In the genomic region with DNA sequence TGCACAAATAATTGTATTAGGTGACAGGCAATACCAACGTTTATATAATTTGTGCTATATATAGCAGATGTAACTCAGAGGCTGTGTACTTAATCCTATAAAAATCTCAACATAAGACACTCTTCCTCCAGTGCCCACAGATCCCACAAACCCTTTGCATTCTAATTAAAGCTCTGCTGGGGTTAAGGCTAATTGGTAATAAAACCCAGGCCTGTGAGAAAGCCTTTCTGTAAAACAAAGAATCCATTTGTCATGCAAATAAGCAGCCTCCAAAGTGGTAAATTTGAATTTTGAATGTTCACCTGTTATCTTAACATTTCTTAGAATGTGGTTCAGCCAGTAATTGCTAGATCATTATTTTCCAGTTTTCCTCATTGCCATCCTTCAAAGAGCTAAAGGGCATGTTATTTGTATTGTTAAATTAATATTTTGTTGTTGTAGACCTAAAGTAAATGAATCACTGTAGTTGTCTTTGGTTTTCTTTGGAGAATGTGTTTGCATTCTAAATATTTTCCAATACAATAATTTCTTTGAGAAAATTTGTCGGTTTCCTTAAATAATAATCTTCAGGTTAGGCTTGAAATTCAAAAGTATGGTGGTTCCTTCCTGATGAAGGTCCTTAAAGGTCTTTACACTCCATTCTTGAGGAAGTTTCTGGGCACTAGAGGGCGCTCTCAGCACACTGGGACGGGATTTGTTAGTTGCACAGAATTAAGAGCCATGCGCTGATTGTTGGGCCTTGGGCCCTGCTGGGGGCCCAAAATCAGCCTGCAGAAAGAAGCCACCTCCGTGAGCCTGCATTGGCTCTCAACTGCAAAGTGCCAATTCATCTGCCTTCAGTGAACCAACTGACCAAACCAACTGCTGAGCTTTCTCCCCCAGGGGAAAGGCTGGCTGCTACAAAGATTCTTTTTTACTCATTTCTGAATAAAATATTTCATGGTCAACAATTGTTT, we compare ENCODE assay signal across 8 cellular contexts. TPM values are rescaled to one million over a fixed set of nuclear protein-coding genes. Genes with fewer than 3 reads are reported as not detected.
DNase-seq lines count a peak whose midpoint lies in the region; ATAC-seq and TF ChIP-seq lines count a peak whose summit lies in the region.

No MANE protein-coding gene starts in this region.

- H2BK120ac ChIP-seq in IMR-90 (ENCODE audit: low read depth, low read length) = no peak overlapping the region

- H2BK5ac ChIP-seq in IMR-90 (ENCODE audit: low read depth, low read length, poor library complexity, severe bottlenecking) = peak overlapping the region; percentile 69

- H3K27me3 ChIP-seq in IMR-90 (ENCODE audit: control insufficient read depth, insufficient read depth, low read length) (no peaks in the 10 kb centered on the region), NT2/D1 (ENCODE audit: insufficient read depth, insufficient read length) (no peaks in the 10 kb centered on the region)

- H4K8ac ChIP-seq in IMR-90 (ENCODE audit: low read depth in 2 of 2, low read length in 2 of 2) = peak overlapping the region in 1 of 2 experiments; percentile 64; a peak in 1 of 4 replicates

- ATAC-seq in GM19023 (IDR thresholded peaks at IDR 0.05; ENCODE audit: unreplicated experiment) = peak; percentile 54
- peak; percentile 44 for ATAC-seq in IMR-90 (ENCODE audit: low read depth)
- ATAC-seq in activated CD8-positive, alpha-beta memory T cell treated with anti-CD3 and anti-CD28 coated beads, Interleukin-2, amount 10 ng/mL, durations not matched to agents 7 days and 5 days = peak; percentile 71

- CTCF ChIA-PET in IMR-90 (lab: Yijun Ruan, JAX) = interaction anchor here (0.6 to 3.6 kb wide), 3 partner anchors 47 to 393 kb away, joined by 3 to 17 read pairs (median 14); a partner anchor contains a TSS
- CTCF ChIA-PET in activated CD8-positive, alpha-beta memory T cell treated with anti-CD3 and anti-CD28 coated beads, Interleukin-2, amount 10 ng/mL, durations not matched to agents 7 days and 5 days (lab: Charles Lee) = interaction anchor here (0.6 to 4.0 kb wide), 28 partner anchors 10 to 687 kb away, joined by 3 to 35 read pairs (median 4); a partner anchor contains a TSS

- H3K36me3 ChIP-seq in IMR-90 (ENCODE audit: control insufficient read depth, insufficient read depth, low read length) = no peaks in the 10 kb centered on the region
- no peaks in the 10 kb centered on the region for H3K36me3 ChIP-seq in NT2/D1 (ENCODE audit: insufficient read depth, insufficient read length, low read length)

- peak overlapping the region; percentile 41; the same call in 1 of the 2 replicates for H2AK5ac ChIP-seq in IMR-90 (ENCODE audit: low read depth, low read length)

- H3K27ac Mint-ChIP-seq in activated CD8-positive, alpha-beta memory T cell treated with anti-CD3 and anti-CD28 coated beads, Interleukin-2, amount 10 ng/mL, durations not matched to agents 7 days and 5 days = peak overlapping the region; percentile 77

- peak overlapping the region; percentile 79 for H2AFZ ChIP-seq in IMR-90 (replicated peaks; ENCODE audit: low read length, poor library complexity)

- H3K18ac ChIP-seq in IMR-90 (ENCODE audit: low read depth, low read length) = no peak overlapping the region

- TF ChIP-seq POLR2A in IMR-90 (IDR thresholded peaks at IDR 0.05; ENCODE audit: low read depth, low read length) = 0 out of 2 replicates have a peak, but pooled peaks have one; percentile 35

- no peak overlapping the region for H3K27ac ChIP-seq in IMR-90 (ENCODE audit: insufficient read depth, low read length)

- intact Hi-C loops in IMR-90 (cut with micrococcal nuclease) = loop anchor here (1.0 to 10.0 kb wide), 9 partner anchors 47 to 784 kb away; a partner anchor contains a TSS

- peaks cover 3% of the 10 kb centered on the region; the same call in 1 of the 2 replicates for H3K9me1 ChIP-seq in IMR-90 (ENCODE audit: insufficient read depth, low read length)

- H3K56ac ChIP-seq in IMR-90 (ENCODE audit: extremely low read depth, insufficient read depth, low read length) = no peak overlapping the region

- H3K9ac ChIP-seq in IMR-90 (ENCODE audit: low read depth, low read length) (peak overlapping the region; percentile 24; the same call in 1 of the 2 replicates), NT2/D1 (ENCODE audit: insufficient read length, low read depth) (no peak overlapping the region)

- peak; percentile 94 for TF ChIP-seq CTCF in IMR-90 (conservative IDR thresholded peaks at IDR 0.05; ENCODE audit: low read depth, low read length)
- TF ChIP-seq CTCF in epithelial cell of proximal tubule (conservative IDR thresholded peaks at IDR 0.05; ENCODE audit: low read depth, low read length) = peak; percentile 96

- H2BK20ac ChIP-seq in IMR-90 (ENCODE audit: low read depth, low read length) = no peak overlapping the region

- no TSS peak for BruUV-seq in IMR-90 (replicated peaks; lab: Mats Ljungman, UMichigan)

- H3K4me3 ChIP-seq in IMR-90 (ENCODE audit: insufficient read depth, low read depth, low read length) = no peak overlapping the region
- H3K4me3 ChIP-seq in NT2/D1 (ENCODE audit: insufficient read length, low read depth) = no peak overlapping the region
- no peak overlapping the region for H3K4me3 ChIP-seq in epithelial cell of proximal tubule (ENCODE audit: low read depth, low read length)

- H3K79me1 ChIP-seq in IMR-90 (ENCODE audit: low read depth in 1 of 2, low read length in 2 of 2) = peaks cover 0 to 9% of the 10 kb centered on the region in 2 experiments; a peak in 1 of 4 replicates

- no peak overlapping the region for H4K5ac ChIP-seq in IMR-90 (ENCODE audit: low read depth, low read length)

- no peaks in the 10 kb centered on the region for H3K36me3 Mint-ChIP-seq in activated CD8-positive, alpha-beta memory T cell treated with anti-CD3 and anti-CD28 coated beads, Interleukin-2, amount 10 ng/mL, durations not matched to agents 7 days and 5 days

- H3K23ac ChIP-seq in IMR-90 (ENCODE audit: low read depth, low read length) = no peak overlapping the region

- POLR2A ChIA-PET in IMR-90 (lab: Charles Lee; ENCODE audit: unreplicated experiment) = interaction anchor here (1.3 kb wide), 1 partner anchor 47 kb away, joined by 3 read pairs; a partner anchor contains a TSS

- H3K4me2 ChIP-seq in IMR-90 (ENCODE audit: low read depth, low read length) = peak overlapping the region; percentile 88

- no peak overlapping the region for H2BK15ac ChIP-seq in IMR-90 (ENCODE audit: low read depth, low read length)

- peak overlapping the region; percentile 8 for H2AK9ac ChIP-seq in IMR-90 (replicated peaks; ENCODE audit: low read depth, low read length, poor library complexity)

- no peak overlapping the region for H3K4ac ChIP-seq in IMR-90 (ENCODE audit: low read depth, low read length)

- H3K4me1 Mint-ChIP-seq in activated CD8-positive, alpha-beta memory T cell treated with anti-CD3 and anti-CD28 coated beads, Interleukin-2, amount 10 ng/mL, durations not matched to agents 7 days and 5 days = peaks cover 36% of the 10 kb centered on the region

- H4K91ac ChIP-seq in IMR-90 (ENCODE audit: insufficient read depth, low read depth, low read length) = no peak overlapping the region

- peak; percentile 94 for TF ChIP-seq RAD21 in IMR-90 (IDR thresholded peaks at IDR 0.05; ENCODE audit: low read length)

- H3K9me3 Mint-ChIP-seq in activated CD8-positive, alpha-beta memory T cell treated with anti-CD3 and anti-CD28 coated beads, Interleukin-2, amount 10 ng/mL, durations not matched to agents 7 days and 5 days (ENCODE audit: low read depth) = no peaks in the 10 kb centered on the region

- no peaks in the 10 kb centered on the region for H3K27me3 Mint-ChIP-seq in activated CD8-positive, alpha-beta memory T cell treated with anti-CD3 and anti-CD28 coated beads, Interleukin-2, amount 10 ng/mL, durations not matched to agents 7 days and 5 days

- WGBS in IMR-90 (ENCODE audit: extremely low coverage in 2 of 2, insufficient read length in 1 of 2), 2 experiments = 0% methylated on average over 3 of the region's 6 CpGs; no CpG with 5 or more reads in 1 of the 2 experiments

- peaks cover 5% of the 10 kb centered on the region; the same call in 1 of the 2 replicates for H3K4me1 ChIP-seq in IMR-90 (ENCODE audit: control insufficient read depth, insufficient read depth, low read length)
- peaks cover 4% of the 10 kb centered on the region for H3K4me1 ChIP-seq in NT2/D1 (ENCODE audit: insufficient read depth, insufficient read length)

- no peaks in the 10 kb centered on the region for H3K9me3 ChIP-seq in IMR-90 (ENCODE audit: control insufficient read depth, insufficient read depth, low read length)
- H3K9me3 ChIP-seq in NT2/D1 (ENCODE audit: insufficient read depth, low read length) = 0 out of 2 replicates have a peak, but pooled peaks cover 5% of the 10 kb centered on the region

- H4K20me1 ChIP-seq in IMR-90 (ENCODE audit: insufficient read depth, low read length) = no peaks in the 10 kb centered on the region

- no peak overlapping the region for H3K14ac ChIP-seq in IMR-90 (replicated peaks; ENCODE audit: low read depth, low read length)

- dilution Hi-C loops in IMR-90 (cut with HindIII; ENCODE audit: low sequenced_read_pairs, unreplicated experiment) = no loop called here

- DNase-seq in ACHN = peak; percentile 90
- peak; percentile 88 for DNase-seq in IMR-90
- peak; percentile 98 for DNase-seq in NT2/D1 (ENCODE audit: low read depth, low spot score)
- DNase-seq in activated CD8-positive, alpha-beta memory T cell treated with anti-CD3 and anti-CD28 coated beads, Interleukin-2, amount 10 ng/mL, durations not matched to agents 7 days and 5 days = peak; percentile 93
- DNase-seq in epithelial cell of proximal tubule (ENCODE audit: low read depth) = no peak
- DNase-seq in mucosa of gallbladder (ENCODE audit: low spot score) = peak; percentile 92
- DNase-seq in stimulated activated CD8-positive, alpha-beta memory T cell treated with anti-CD3 and anti-CD28 coated beads, Interleukin-2, amount 100 ng/mL, for 48 hours (ENCODE audit: low read depth in 2 of 2) = peak; percentile 76 to 83

- in situ Hi-C loops in ACHN (cut with HindIII; ENCODE audit: low pct_ligation_motif_present, low pct_unique_long_range_greater_than_20kb, low sequenced_read_pairs) = no loop called here
- in situ Hi-C loops in IMR-90 (cut with MboI; ENCODE audit: low sequenced_read_pairs) = loop anchor here (10.0 kb wide), 1 partner anchor 394 kb away; a partner anchor contains a TSS

- H3K4me3 Mint-ChIP-seq in activated CD8-positive, alpha-beta memory T cell treated with anti-CD3 and anti-CD28 coated beads, Interleukin-2, amount 10 ng/mL, durations not matched to agents 7 days and 5 days = no peak overlapping the region

TF ChIP-seq in IMR-90, 13 proteins besides CTCF, POLR2A, EP300 and RAD21 (continues in another document):
- TF ChIP-seq MAZ (IDR thresholded peaks at IDR 0.05; ENCODE audit: borderline replicate concordance, low read depth, low read length) (0 out of 2 replicates have a peak, but pooled peaks have one; percentile 39), MXI1 (IDR thresholded peaks at IDR 0.05; ENCODE audit: borderline replicate concordance, low read depth, low read length) (peak; percentile 65; the same call in 1 of the 2 replicates)

RNA-seq across cellular contexts. Expression of a gene that starts 46.1 kb away (rescaled TPM):
- total RNA-seq in IMR-90 (2012; rRNA removed) = 293 and 373 TPM in 2 replicates
- 348 and 426 TPM in 2 replicates for polyA plus RNA-seq in IMR-90 (2012; rRNA removed)
- polyA plus RNA-seq in IMR-90 (2012; cell fraction: cytosol; rRNA removed) = 183 and 353 TPM in 2 replicates
- 78.5 and 401 TPM in 2 replicates for polyA plus RNA-seq in IMR-90 (2012; cell fraction: nucleus; rRNA removed; ENCODE audit: low replicate concordance)
- total RNA-seq in activated CD8-positive, alpha-beta memory T cell treated with anti-CD3 and anti-CD28 coated beads, Interleukin-2, amount 10 ng/mL, durations not matched to agents 7 days and 5 days = 100 to 1,000 TPM; 123 to 153 TPM
- 237 and 262 TPM in 2 replicates for total RNA-seq in epithelial cell of proximal tubule
- total RNA-seq in mucosa of gallbladder = 146 TPM
